In the genomic region with DNA sequence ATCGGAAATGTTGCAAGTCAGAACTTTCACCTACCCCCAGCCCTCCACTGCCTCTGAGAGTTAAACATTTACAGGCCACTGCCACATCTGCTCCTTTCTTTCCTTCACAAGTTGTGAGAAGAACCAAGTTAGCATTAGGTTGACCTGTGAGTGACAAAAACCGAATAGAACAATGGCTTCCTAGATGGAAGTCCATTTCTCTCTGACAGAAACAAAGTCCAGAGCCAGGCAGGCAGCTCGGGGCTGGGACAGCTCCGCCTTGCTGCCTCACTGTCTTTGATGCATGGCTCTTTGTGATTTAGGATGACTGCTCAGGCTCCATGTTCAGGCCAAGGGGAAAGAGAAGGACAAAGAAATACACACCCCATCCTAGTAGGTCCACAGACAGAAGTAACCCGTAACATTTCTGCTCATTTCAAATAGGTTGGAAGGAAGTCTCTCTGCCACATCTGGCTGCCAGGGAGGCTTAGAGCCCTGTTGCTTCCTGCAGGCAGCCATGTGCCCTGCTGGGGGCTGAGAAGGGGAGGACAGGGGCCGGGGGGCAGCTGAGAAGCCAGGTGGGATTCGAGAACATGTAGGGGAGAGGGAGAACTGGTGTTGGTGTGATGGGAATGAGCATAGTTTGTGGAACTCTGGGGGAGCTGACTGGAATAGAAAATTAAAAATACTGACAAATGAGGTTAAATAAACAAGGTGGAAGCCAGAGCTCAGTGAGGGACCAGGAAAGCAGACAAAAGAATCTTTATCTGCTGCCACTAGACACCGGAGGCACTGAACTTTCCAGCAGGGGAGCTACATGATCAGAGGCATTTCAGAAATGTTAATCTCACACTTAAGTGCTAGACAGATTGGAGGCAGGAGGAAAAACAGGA, we compare ENCODE assay signal across 1 cellular context.
TF ChIP-seq lines count a peak whose summit lies in the region.

No MANE protein-coding gene starts in this region.

TF ChIP-seq in IMR-90, 13 proteins besides CTCF, POLR2A, EP300 and RAD21 (continued from another document):
- no peak for TF ChIP-seq BHLHE40 (IDR thresholded peaks at IDR 0.05; ENCODE audit: low read depth, low read length)
- no peak for TF ChIP-seq FOS (IDR thresholded peaks at IDR 0.05; ENCODE audit: low read depth, low read length)
- no peak for TF ChIP-seq USF2 (IDR thresholded peaks at IDR 0.05; ENCODE audit: low read depth, low read length)
- no peak for TF ChIP-seq MAZ (IDR thresholded peaks at IDR 0.05; ENCODE audit: borderline replicate concordance, low read depth, low read length)
- TF ChIP-seq ELK1 (IDR thresholded peaks at IDR 0.05; ENCODE audit: borderline replicate concordance, low read depth, low read length): no peak
- TF ChIP-seq CHD1 (IDR thresholded peaks at IDR 0.05; ENCODE audit: low read depth, low read length): no peak
- no peak for TF ChIP-seq SMC3 (IDR thresholded peaks at IDR 0.05; ENCODE audit: low read depth, low read length)
- no peak for TF ChIP-seq NFE2L2 (IDR thresholded peaks at IDR 0.05; ENCODE audit: low read depth, low read length)
